Comparison of ENCODE assay signal across 1 cellular context in genomic region chr11:111330234-111330893, GRCh38.
TF ChIP-seq lines count a peak whose summit lies in the region.

No MANE protein-coding gene starts in this region.

TF ChIP-seq in HepG2, 621 proteins besides CTCF, POLR2A, EP300 and RAD21 (continued from another document and continues in another):
- TF ChIP-seq ZBTB40 (IDR thresholded peaks at IDR 0.05) (no peak), ZBTB40 (CRISPR knock-in tag; IDR thresholded peaks at IDR 0.05) (no peak), NCOA2 (CRISPR knock-in tag; IDR thresholded peaks at IDR 0.05) (peak; percentile 51; the same call in 1 of the 2 replicates), ERF (CRISPR knock-in tag; IDR thresholded peaks at IDR 0.05) (no peak), HES4 (CRISPR knock-in tag; IDR thresholded peaks at IDR 0.05; ENCODE audit: borderline replicate concordance) (no peak), CREM (IDR thresholded peaks at IDR 0.05) (0 out of 2 replicates have a peak, but pooled peaks have one; percentile 21), CREM (CRISPR knock-in tag; IDR thresholded peaks at IDR 0.05) (no peak), ZFYVE20 (CRISPR knock-in tag; IDR thresholded peaks at IDR 0.05; ENCODE audit: borderline replicate concordance, low read depth) (no peak), ZFY (CRISPR knock-in tag; IDR thresholded peaks at IDR 0.05) (0 out of 2 replicates have a peak, but pooled peaks have one; percentile 38), MED1 (CRISPR knock-in tag; IDR thresholded peaks at IDR 0.05) (peak; percentile 34; the same call in 1 of the 2 replicates), ZNF292 (CRISPR knock-in tag; IDR thresholded peaks at IDR 0.05; ENCODE audit: borderline replicate concordance, low read depth) (peak; percentile 54; the same call in 1 of the 2 replicates), TOPORS (CRISPR knock-in tag; IDR thresholded peaks at IDR 0.05) (no peak), MZF1 (CRISPR knock-in tag; IDR thresholded peaks at IDR 0.05; ENCODE audit: borderline replicate concordance) (no peak), RBM22 (optimal IDR thresholded peaks at IDR 0.05; ENCODE audit: low read length) (no peak), ETV5 (CRISPR knock-in tag; IDR thresholded peaks at IDR 0.05; ENCODE audit: borderline replicate concordance) (peak; percentile 41; the same call in 1 of the 2 replicates), FOSL2 (CRISPR knock-in tag; IDR thresholded peaks at IDR 0.05) (0 out of 2 replicates have a peak, but pooled peaks have one; percentile 32), SPEN (CRISPR knock-in tag; IDR thresholded peaks at IDR 0.05; ENCODE audit: low read depth) (no peak), MBNL3 (CRISPR knock-in tag; conservative IDR thresholded peaks at IDR 0.05) (no peak), BCL6 (CRISPR knock-in tag; IDR thresholded peaks at IDR 0.05) (peak; percentile 85), ZNF629 (CRISPR knock-in tag; conservative IDR thresholded peaks at IDR 0.05) (peak; percentile 69), E2F5 (CRISPR knock-in tag; conservative IDR thresholded peaks at IDR 0.05) (no peak), SKIL (CRISPR knock-in tag; IDR thresholded peaks at IDR 0.05; ENCODE audit: borderline replicate concordance) (peak; percentile 83), ZNF138 (CRISPR knock-in tag; IDR thresholded peaks at IDR 0.05; ENCODE audit: low read depth) (no peak), DR1 (CRISPR knock-in tag; IDR thresholded peaks at IDR 0.05) (0 out of 2 replicates have a peak, but pooled peaks have one; percentile 19), TCF12 (IDR thresholded peaks at IDR 0.05) (no peak), TCF12 (CRISPR knock-in tag; IDR thresholded peaks at IDR 0.05) (0 out of 2 replicates have a peak, but pooled peaks have one; percentile 22), STAG1 (CRISPR knock-in tag; IDR thresholded peaks at IDR 0.05) (no peak), SALL1 (CRISPR knock-in tag; IDR thresholded peaks at IDR 0.05) (peak; percentile 80), DRAP1 (CRISPR knock-in tag; IDR thresholded peaks at IDR 0.05) (no peak), PHF20 (CRISPR knock-in tag; IDR thresholded peaks at IDR 0.05) (no peak), SNAI1 (CRISPR knock-in tag; IDR thresholded peaks at IDR 0.05; ENCODE audit: borderline replicate concordance) (no peak)
- TF ChIP-seq, protein P1, sequence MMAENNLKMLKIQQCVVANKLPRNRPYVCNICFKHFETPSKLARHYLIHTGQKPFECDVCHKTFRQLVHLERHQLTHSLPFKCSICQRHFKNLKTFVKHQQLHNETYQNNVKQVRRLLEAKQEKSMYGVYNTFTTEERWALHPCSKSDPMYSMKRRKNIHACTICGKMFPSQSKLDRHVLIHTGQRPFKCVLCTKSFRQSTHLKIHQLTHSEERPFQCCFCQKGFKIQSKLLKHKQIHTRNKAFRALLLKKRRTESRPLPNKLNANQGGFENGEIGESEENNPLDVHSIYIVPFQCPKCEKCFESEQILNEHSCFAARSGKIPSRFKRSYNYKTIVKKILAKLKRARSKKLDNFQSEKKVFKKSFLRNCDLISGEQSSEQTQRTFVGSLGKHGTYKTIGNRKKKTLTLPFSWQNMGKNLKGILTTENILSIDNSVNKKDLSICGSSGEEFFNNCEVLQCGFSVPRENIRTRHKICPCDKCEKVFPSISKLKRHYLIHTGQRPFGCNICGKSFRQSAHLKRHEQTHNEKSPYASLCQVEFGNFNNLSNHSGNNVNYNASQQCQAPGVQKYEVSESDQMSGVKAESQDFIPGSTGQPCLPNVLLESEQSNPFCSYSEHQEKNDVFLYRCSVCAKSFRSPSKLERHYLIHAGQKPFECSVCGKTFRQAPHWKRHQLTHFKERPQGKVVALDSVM (CRISPR knock-in tag; IDR thresholded peaks at IDR 0.05), result no peak
- TF ChIP-seq, protein P2, sequence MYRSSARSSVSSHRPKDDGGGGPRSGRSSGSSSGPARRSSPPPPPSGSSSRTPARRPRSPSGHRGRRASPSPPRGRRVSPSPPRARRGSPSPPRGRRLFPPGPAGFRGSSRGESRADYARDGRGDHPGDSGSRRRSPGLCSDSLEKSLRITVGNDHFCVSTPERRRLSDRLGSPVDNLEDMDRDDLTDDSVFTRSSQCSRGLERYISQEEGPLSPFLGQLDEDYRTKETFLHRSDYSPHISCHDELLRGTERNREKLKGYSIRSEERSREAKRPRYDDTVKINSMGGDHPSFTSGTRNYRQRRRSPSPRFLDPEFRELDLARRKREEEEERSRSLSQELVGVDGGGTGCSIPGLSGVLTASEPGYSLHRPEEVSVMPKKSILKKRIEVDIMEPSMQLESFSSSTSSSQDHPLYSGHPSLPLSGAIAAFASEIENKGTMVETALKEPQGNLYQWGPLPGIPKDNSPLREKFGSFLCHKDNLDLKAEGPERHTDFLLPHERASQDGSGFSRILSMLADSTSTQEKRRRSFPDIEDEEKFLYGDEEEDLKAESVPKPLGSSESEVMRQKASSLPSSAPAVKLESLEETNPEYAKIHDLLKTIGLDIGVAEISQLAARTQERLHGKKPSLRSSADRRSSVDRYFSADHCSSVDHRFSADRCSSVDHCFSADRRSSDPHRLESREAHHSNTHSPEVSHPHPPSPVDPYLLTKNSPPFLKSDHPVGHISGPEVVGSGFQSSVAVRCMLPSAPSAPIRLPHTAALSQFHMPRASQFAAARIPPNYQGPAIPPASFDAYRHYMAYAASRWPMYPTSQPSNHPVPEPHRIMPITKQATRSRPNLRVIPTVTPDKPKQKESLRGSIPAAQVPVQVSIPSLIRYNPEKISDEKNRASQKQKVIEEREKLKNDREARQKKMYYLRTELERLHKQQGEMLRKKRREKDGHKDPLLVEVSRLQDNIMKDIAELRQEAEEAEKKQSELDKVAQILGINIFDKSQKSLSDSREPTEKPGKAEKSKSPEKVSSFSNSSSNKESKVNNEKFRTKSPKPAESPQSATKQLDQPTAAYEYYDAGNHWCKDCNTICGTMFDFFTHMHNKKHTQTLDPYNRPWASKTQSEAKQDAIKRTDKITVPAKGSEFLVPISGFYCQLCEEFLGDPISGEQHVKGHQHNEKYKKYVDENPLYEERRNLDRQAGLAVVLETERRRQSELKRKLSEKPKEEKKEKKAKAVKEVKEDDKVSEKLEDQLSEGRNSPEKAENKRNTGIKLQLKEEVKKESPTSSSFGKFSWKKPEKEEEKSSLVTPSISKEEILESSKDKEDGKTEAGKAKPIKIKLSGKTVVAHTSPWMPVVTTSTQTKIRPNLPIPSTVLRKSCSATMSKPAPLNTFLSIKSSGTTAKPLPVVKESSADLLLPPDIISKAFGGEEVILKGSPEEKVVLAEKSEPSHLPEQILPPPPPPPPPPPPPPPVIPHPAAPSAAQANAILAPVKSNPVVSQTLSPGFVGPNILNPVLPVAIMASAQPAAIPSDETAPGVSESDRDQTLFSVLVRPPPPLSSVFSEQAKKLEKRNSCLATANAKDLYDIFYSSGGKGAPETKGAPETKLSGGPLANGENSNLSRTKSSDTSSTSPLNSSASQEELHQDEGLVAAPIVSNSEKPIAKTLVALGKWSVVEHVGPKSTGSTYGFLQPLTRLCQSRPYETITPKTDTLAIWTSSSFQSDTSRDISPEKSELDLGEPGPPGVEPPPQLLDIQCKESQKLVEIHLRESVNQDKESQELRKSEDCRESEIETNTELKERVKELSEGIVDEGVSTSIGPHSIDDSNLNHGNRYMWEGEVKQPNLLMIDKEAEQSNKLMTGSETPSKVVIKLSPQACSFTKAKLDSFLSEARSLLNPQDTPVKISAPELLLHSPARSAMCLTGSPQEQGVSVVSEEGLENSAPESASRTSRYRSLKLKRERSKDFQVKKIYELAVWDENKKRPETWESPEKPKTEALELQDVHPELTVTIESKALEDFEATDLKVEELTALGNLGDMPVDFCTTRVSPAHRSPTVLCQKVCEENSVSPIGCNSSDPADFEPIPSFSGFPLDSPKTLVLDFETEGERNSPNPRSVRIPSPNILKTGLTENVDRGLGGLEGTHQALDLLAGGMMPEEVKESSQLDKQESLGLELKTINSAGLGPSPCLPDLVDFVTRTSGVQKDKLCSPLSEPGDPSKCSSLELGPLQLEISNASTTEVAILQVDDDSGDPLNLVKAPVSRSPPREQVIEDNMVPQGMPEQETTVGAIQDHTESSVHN (CRISPR knock-in tag; IDR thresholded peaks at IDR 0.05), result 0 out of 2 replicates have a peak, but pooled peaks have one; percentile 28
